ENCODE assay signal across 23 cellular contexts in the genomic region with DNA sequence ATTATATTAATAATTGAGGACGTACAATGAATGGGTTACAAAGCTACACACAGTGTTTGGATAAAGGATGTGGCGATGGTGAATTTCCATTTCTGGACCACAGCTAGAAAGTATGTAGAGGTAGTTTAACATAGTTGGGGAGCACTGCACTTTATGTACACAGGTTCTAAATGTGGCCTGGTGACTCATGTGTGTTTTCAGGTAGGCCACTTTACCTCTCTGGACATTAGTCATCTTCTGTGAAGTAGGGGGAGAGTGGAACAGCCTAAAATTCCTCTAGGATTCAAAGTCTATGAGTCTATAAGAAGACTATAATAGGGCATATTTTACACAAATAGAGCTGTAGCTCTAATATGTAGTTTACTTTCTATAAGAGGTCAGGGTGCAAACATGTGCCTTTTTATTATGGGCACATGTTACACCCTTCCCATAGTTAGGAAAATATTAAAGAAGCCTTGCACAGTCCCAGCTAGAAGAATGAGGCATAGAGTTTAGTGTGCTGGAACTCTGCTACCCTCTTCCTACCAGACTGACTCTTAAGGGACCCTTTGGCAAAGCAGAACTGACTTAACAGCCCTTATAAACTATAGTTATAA.
"Had no signal": no experiment of that assay in that cellular context is flagged by ENCODE, and none has a peak within 500 bp of the region (broad histone marks: within the 10 kb centered on the region; RNA-seq: fewer than 3 reads in every experiment).

No MANE protein-coding gene starts in this region.

- ATAC-seq: activated CD4-positive, alpha-beta T cell treated with anti-CD3 and anti-CD28 coated beads for 36 hours; activated naive CD4-positive, alpha-beta T cell treated with anti-CD3 and anti-CD28 coated beads, Interleukin-2, amount 50 U/mL, for 72 hours; activated T-helper 17 cell treated with anti-CD3 and anti-CD28 coated beads, Interleukin-2, amount 50 U/mL, for 72 hours; esophagus mucosa; sciatic nerve; stimulated activated memory B cell treated with anti-CD40 and anti-IgM and Interleukin-4, amounts not matched to agents 10 μg/mL and 1 μg/mL and 100 μg/mL, for 72 hours had no signal

- H3K36me3 ChIP-seq: brain microvascular endothelial cell, transverse colon, vagina had no signal

- H3K9me3 ChIP-seq: transverse colon, vagina had no signal

- DNase-seq: activated B cell treated with CpG ODN at 0.5 μM for 24 hours; activated CD4-positive, alpha-beta T cell treated with anti-CD3 and anti-CD28 coated beads for 36 hours; activated CD4-positive, alpha-beta T cell treated with anti-CD3 and anti-CD28 coated beads, Interleukin-2, amount 50 U/mL, for 4 hours; activated CD8-positive, alpha-beta memory T cell treated with anti-CD3 and anti-CD28 coated beads for 24 hours; activated CD8-positive, alpha-beta memory T cell treated with anti-CD3 and anti-CD28 coated beads, Interleukin-2, amount 50 U/mL, for 4 hours; activated T-cell treated with anti-CD3 and anti-CD28 coated beads, Interleukin-2, amount 50 U/mL, for 24 hours; aorta; brain microvascular endothelial cell; effector memory CD4-positive, alpha-beta T cell; hippocampal formation; naive B cell; occipital lobe; small intestine; T-helper 9 cell; transverse colon had no signal

- H3K27ac ChIP-seq: brain microvascular endothelial cell, transverse colon, vagina had no signal

- H3K4me3 ChIP-seq: transverse colon, vagina had no signal

- H3K27me3 ChIP-seq: brain microvascular endothelial cell, transverse colon, vagina had no signal

- FAIRE-seq: colon, frontal cortex, small intestine had no signal

- H3K4me1 ChIP-seq: transverse colon, vagina had no signal
